ENCODE assay signal across 11 cellular contexts in genomic region chr9:10613413-10613812, GRCh38. TPM values are rescaled to one million over a fixed set of nuclear protein-coding genes. Genes with fewer than 3 reads are reported as not detected.
DNase-seq lines count a peak whose midpoint lies in the region; ATAC-seq and TF ChIP-seq lines count a peak whose summit lies in the region.
"Had no signal": no experiment of that assay in that cellular context is flagged by ENCODE, and none has a peak within 500 bp of the region (broad histone marks: within the 10 kb centered on the region; RNA-seq: fewer than 3 reads in every experiment).

No MANE protein-coding gene starts in this region.

- H3K4me3 Mint-ChIP-seq in progenitor cell of endocrine pancreas (ENCODE audit: low read depth) = peak overlapping the region; percentile 68
- H3K4me3 Mint-ChIP-seq: activated CD4-positive, alpha-beta T cell treated with anti-CD3 and anti-CD28 coated beads for 36 hours had no signal

- H3K9me3 ChIP-seq in PC-3 (ENCODE audit: low read length) = no peaks in the 10 kb centered on the region

- ATAC-seq in PC-3 (peak; percentile 23), HG03045 (IDR thresholded peaks at IDR 0.05; ENCODE audit: unreplicated experiment) (no peak)

- peaks cover 12% of the 10 kb centered on the region for H3K27me3 ChIP-seq in PC-3 (ENCODE audit: low read length)

- CTCF ChIA-PET in PC-3 (lab: Charles Lee) = no interaction called here

- H3F3A ChIP-seq in PC-3 (ENCODE audit: low read length, unreplicated experiment) = no peaks in the 10 kb centered on the region

- TF ChIP-seq CTCF in PC-3 (conservative IDR thresholded peaks at IDR 0.05; ENCODE audit: low read depth, low read length) (no peak), fibroblast of mammary gland (conservative IDR thresholded peaks at IDR 0.05; ENCODE audit: control insufficient read depth, insufficient read depth, low read depth, low read length) (no peak), progenitor cell of endocrine pancreas (IDR thresholded peaks at IDR 0.05; ENCODE audit: unreplicated experiment) (no peak)

- no peaks in the 10 kb centered on the region for H3K36me3 Mint-ChIP-seq in progenitor cell of endocrine pancreas (ENCODE audit: insufficient read depth)

- H3K4me3 ChIP-seq in PC-3 (ENCODE audit: low read length) = peak overlapping the region; percentile 67
- peak overlapping the region; percentile 6 for H3K4me3 ChIP-seq in fibroblast of mammary gland (ENCODE audit: control insufficient read depth, low read depth, low read length)

- peak overlapping the region; percentile 80 for H2AFZ ChIP-seq in PC-3 (ENCODE audit: low read length)

- H3K27ac ChIP-seq in PC-3 (ENCODE audit: low read length) = no peak overlapping the region

- peak; percentile 63 for DNase-seq in DMS 273 (lab: John Stamatoyannopoulos, UW; ENCODE audit: unreplicated experiment)
- no peak for DNase-seq in DMS 273 treated with DMSO at 0.1 percent for 48 hours (lab: John Stamatoyannopoulos, UW)
- no peak for DNase-seq in PC-3
- no peak for DNase-seq in fibroblast of mammary gland (ENCODE audit: low read depth)
- DNase-seq in progenitor cell of endocrine pancreas (ENCODE audit: low spot score, unreplicated experiment) = no peak
- no peak for DNase-seq in HPDE6-E6E7 (ENCODE audit: extremely low spot score)
- no peak for DNase-seq in NCI-H510A treated with DMSO at 0.1 percent for 48 hours (lab: John Stamatoyannopoulos, UW)
- DNase-seq: GF-D8 had no signal

- no peaks in the 10 kb centered on the region for H3K4me1 ChIP-seq in PC-3 (ENCODE audit: insufficient read depth, low read length)

- no peaks in the 10 kb centered on the region for H3K36me3 ChIP-seq in PC-3 (ENCODE audit: low read depth, low read length)

- H3K27ac Mint-ChIP-seq in progenitor cell of endocrine pancreas = no peak overlapping the region
- H3K27ac Mint-ChIP-seq: activated CD4-positive, alpha-beta T cell treated with anti-CD3 and anti-CD28 coated beads for 36 hours had no signal

- H3K4me1 Mint-ChIP-seq in progenitor cell of endocrine pancreas (ENCODE audit: low read depth) = peaks cover 1% of the 10 kb centered on the region

- intact Hi-C loops in PC-3 (cut with micrococcal nuclease) = loop anchor here (2.0 to 10.0 kb wide), 6 partner anchors 35 to 701 kb away; no protein-coding TSS in a partner anchor

- POLR2A ChIA-PET in PC-3 (lab: Charles Lee; ENCODE audit: unreplicated experiment) = interaction anchor here (0.6 kb wide), 1 partner anchor 545 kb away, joined by 3 read pairs; no protein-coding TSS in a partner anchor

- peak overlapping the region; percentile 31; the same call in 1 of the 2 replicates for H3K9ac ChIP-seq in PC-3 (ENCODE audit: low read length)

- BruUV-seq in PC-3 (replicated peaks; lab: Mats Ljungman, UMichigan) = no TSS peak

- no peaks in the 10 kb centered on the region for H4K20me1 ChIP-seq in PC-3 (ENCODE audit: low read length)

- no peaks in the 10 kb centered on the region for H3K9me2 ChIP-seq in PC-3 (replicated peaks; ENCODE audit: low read length)

- peak overlapping the region; percentile 87 for H3K4me2 ChIP-seq in PC-3 (ENCODE audit: low read length)

- peaks cover 71% of the 10 kb centered on the region for H3K27me3 Mint-ChIP-seq in progenitor cell of endocrine pancreas

- H3K79me2 ChIP-seq in PC-3 (ENCODE audit: low read length) = no peaks in the 10 kb centered on the region

- no peaks in the 10 kb centered on the region for H3K9me3 Mint-ChIP-seq in progenitor cell of endocrine pancreas (ENCODE audit: low read depth)

RNA-seq across cellular contexts. Expression of gene PTPRD, which starts 0.6 kb away (rescaled TPM):
- total RNA-seq in PC-3 (2014; rRNA removed) = 0.63 TPM in 1 of 2 replicates, not detected in the other
- total RNA-seq in progenitor cell of endocrine pancreas = 115 and 124 TPM in 2 replicates
- total RNA-seq: activated CD4-positive, alpha-beta T cell treated with anti-CD3 and anti-CD28 coated beads for 36 hours; LHCN-M2 had no signal

Comparison
In these comparisons a context has a peak if more than half of its experiments do, and no peak if none do; other contexts are left out.
1. RNA of gene PTPRD, which starts 0.6 kb away (total RNA-seq): 115 to 124 TPM in progenitor cell of endocrine pancreas; 0.63 TPM in PC-3; every median in the first group is over 10 times any median in the second.